Comparison of ENCODE assay signal across 8 cellular contexts in genomic region chr14:25048170-25049126, GRCh38. TPM values are rescaled to one million over a fixed set of nuclear protein-coding genes. Genes with fewer than 3 reads are reported as not detected.
A peak's percentile ranks its signal among the peaks of the same experiment; 100 is the strongest.
DNase-seq lines count a peak whose midpoint lies in the region; ATAC-seq and TF ChIP-seq lines count a peak whose summit lies in the region.

No MANE protein-coding gene starts in this region.

- no peak overlapping the region for H3K27ac Mint-ChIP-seq in CD8-positive, alpha-beta T cell
- H3K27ac Mint-ChIP-seq in WTC11 = no peak overlapping the region

- no peaks in the 10 kb centered on the region for H3K9me3 ChIP-seq in CD8-positive, alpha-beta T cell (ENCODE audit: low read length)
- H3K9me3 ChIP-seq in heart right ventricle (no peaks in the 10 kb centered on the region), ovary (peaks cover 0 to 2% of the 10 kb centered on the region in 2 donors)

- intact Hi-C loops in CD8-positive, alpha-beta T cell (cut with DNase I, micrococcal nuclease) = no loop called here
- intact Hi-C loops in heart right ventricle (cut with DNase I) = loop anchor here in 9 of 10 donors (2.0 to 10.0 kb wide), 7 partner anchors 64 to 316 kb away; no protein-coding TSS in a partner anchor
- intact Hi-C loops in ovary (cut with DNase I) = no loop called here

- H3K4me1 Mint-ChIP-seq in CD8-positive, alpha-beta T cell (ENCODE audit: low read depth) = peaks cover 11% of the 10 kb centered on the region
- peaks cover 34% of the 10 kb centered on the region for H3K4me1 Mint-ChIP-seq in WTC11

- no peak for DNase-seq in CD8-positive, alpha-beta T cell
- DNase-seq in WTC11 (ENCODE audit: low spot score) (no peak), heart right ventricle (peak; percentile 50 to 59), ovary (peak in 4 of 5 donors; percentile 19 to 57 (median 38)), DMS53 (lab: John Stamatoyannopoulos, UW) (no peak), NCI-H2171 (lab: John Stamatoyannopoulos, UW) (no peak), hepatic stellate cell (ENCODE audit: low spot score) (no peak)
- DNase-seq in stimulated activated CD4-positive, alpha-beta T cell treated with anti-CD3 and anti-CD28 coated beads, Interleukin-4, amount 100 ng/mL, for 4 hours = no peak

- no peaks in the 10 kb centered on the region for H3K36me3 ChIP-seq in CD8-positive, alpha-beta T cell (ENCODE audit: insufficient read depth, low read length)
- no peaks in the 10 kb centered on the region for H3K36me3 ChIP-seq in heart right ventricle
- no peaks in the 10 kb centered on the region for H3K36me3 ChIP-seq in ovary

- TF ChIP-seq POLR2A in ovary (IDR thresholded peaks at IDR 0.05) = no peak

- peaks cover 12% of the 10 kb centered on the region for H3K27me3 ChIP-seq in CD8-positive, alpha-beta T cell (ENCODE audit: insufficient read depth, low read length)
- H3K27me3 ChIP-seq in heart right ventricle (peaks cover 0 to 57% (median 0%) of the 10 kb centered on the region in 7 donors), ovary (no peaks in the 10 kb centered on the region)

- POLR2A ChIA-PET in CD8-positive, alpha-beta T cell (lab: Charles Lee) = no interaction called here
- POLR2A ChIA-PET in WTC11 (lab: Charles Lee) = no interaction called here

- H3K4me1 ChIP-seq in CD8-positive, alpha-beta T cell (ENCODE audit: insufficient read depth, low read length) = peaks cover 3% of the 10 kb centered on the region
- peaks cover 0 to 48% (median 34%) of the 10 kb centered on the region in 9 donors for H3K4me1 ChIP-seq in heart right ventricle
- H3K4me1 ChIP-seq in ovary (ENCODE audit: insufficient read depth) = peaks cover 5% of the 10 kb centered on the region

- H3K36me3 Mint-ChIP-seq in CD8-positive, alpha-beta T cell = no peaks in the 10 kb centered on the region
- H3K36me3 Mint-ChIP-seq in WTC11 = no peaks in the 10 kb centered on the region

- 10 to 17% methylated on average over 19 of the region's 19 CpGs for WGBS in heart right ventricle, 2 donors
- WGBS in ovary, 3 donors = 17 to 21% (median 20%) methylated on average over 19 of the region's 19 CpGs

- peaks cover 59% of the 10 kb centered on the region for H3K27me3 Mint-ChIP-seq in CD8-positive, alpha-beta T cell (ENCODE audit: low read depth)
- H3K27me3 Mint-ChIP-seq in WTC11 (ENCODE audit: low read depth) = peaks cover 55% of the 10 kb centered on the region

- H3K4me3 Mint-ChIP-seq in CD8-positive, alpha-beta T cell = peak overlapping the region; percentile 26
- peak overlapping the region; percentile 76 for H3K4me3 Mint-ChIP-seq in WTC11

- no peak for TF ChIP-seq EP300 in ovary (IDR thresholded peaks at IDR 0.05)

- no peak overlapping the region for H3K27ac ChIP-seq in CD8-positive, alpha-beta T cell (ENCODE audit: low read depth, low read length)
- peak overlapping the region; percentile 70 to 95 (median 89) for H3K27ac ChIP-seq in heart right ventricle
- no peak overlapping the region for H3K27ac ChIP-seq in ovary

- no peak overlapping the region for H3K4me3 ChIP-seq in CD8-positive, alpha-beta T cell (ENCODE audit: low read depth, low read length)
- H3K4me3 ChIP-seq in heart right ventricle = peak overlapping the region; percentile 30 to 83 (median 77)
- H3K4me3 ChIP-seq in ovary = peak overlapping the region; percentile 70

- TF ChIP-seq CTCF in CD8-positive, alpha-beta T cell (IDR thresholded peaks at IDR 0.05) = no peak
- TF ChIP-seq CTCF in WTC11 (IDR thresholded peaks at IDR 0.05) (no peak), heart right ventricle (IDR thresholded peaks at IDR 0.05) (no peak), ovary (IDR thresholded peaks at IDR 0.05) (no peak)

- CTCF ChIA-PET in CD8-positive, alpha-beta T cell (lab: Charles Lee) = no interaction called here
- CTCF ChIA-PET in WTC11 (lab: Charles Lee) = interaction anchor here (1.1 to 5.3 kb wide), 4 partner anchors 84 to 242 kb away, joined by 4 to 30 read pairs (median 18); no protein-coding TSS in a partner anchor

- no peaks in the 10 kb centered on the region for H3K9me3 Mint-ChIP-seq in CD8-positive, alpha-beta T cell
- no peaks in the 10 kb centered on the region for H3K9me3 Mint-ChIP-seq in WTC11

- no peak for ATAC-seq in CD8-positive, alpha-beta T cell
- ATAC-seq in WTC11 (no peak), heart right ventricle (peak; percentile 32 to 82 (median 74))

TF ChIP-seq in WTC11, 78 proteins besides CTCF, POLR2A, EP300 and RAD21:
- TF ChIP-seq AFF4 (CRISPR knock-in tag; IDR thresholded peaks at IDR 0.05; ENCODE audit: borderline replicate concordance) (no peak), IRF2 (CRISPR knock-in tag; IDR thresholded peaks at IDR 0.05; ENCODE audit: borderline replicate concordance, low read depth) (no peak), NFE2L1 (CRISPR knock-in tag; IDR thresholded peaks at IDR 0.05) (no peak)
- TF ChIP-seq, protein P1, sequence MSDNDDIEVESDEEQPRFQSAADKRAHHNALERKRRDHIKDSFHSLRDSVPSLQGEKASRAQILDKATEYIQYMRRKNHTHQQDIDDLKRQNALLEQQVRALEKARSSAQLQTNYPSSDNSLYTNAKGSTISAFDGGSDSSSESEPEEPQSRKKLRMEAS (CRISPR knock-in tag; IDR thresholded peaks at IDR 0.05) = 0 out of 2 replicates have a peak, but pooled peaks have one; percentile 8

RNA-seq across cellular contexts. Expression of gene STXBP6, which starts 1.5 kb away (rescaled TPM):
- total RNA-seq in CD8-positive, alpha-beta T cell = not detected
- 3.2 to 4.2 TPM (median 3.5 TPM) in 3 replicates for total RNA-seq in WTC11 (2021)
- total RNA-seq in heart right ventricle = 10 to 100 TPM; 12.2 to 49.0 (median 24.4) TPM
- polyA plus RNA-seq in heart right ventricle = 10 to 100 TPM; 20.6 to 44.2 TPM
- total RNA-seq in ovary = 1 to 10 TPM; 1.0 to 9.3 (median 6.4) TPM
- 1 to 10 TPM; 2.2 to 3.6 TPM for polyA plus RNA-seq in ovary

Comparison
In these comparisons a context has a peak if more than half of its experiments do, and no peak if none do; other contexts are left out.
1. ATAC-seq: peak in heart right ventricle (8 of 8); none in CD8-positive, alpha-beta T cell (single experiment) and WTC11 (single experiment).
2. DNase-seq: peak in heart right ventricle (2 of 2) and ovary (4 of 5); none in CD8-positive, alpha-beta T cell (0 of 7), WTC11 (single experiment), stimulated activated CD4-positive, alpha-beta T cell treated with anti-CD3 and anti-CD28 coated beads, Interleukin-4, amount 100 ng/mL, for 4 hours (0 of 2), DMS53 (single experiment), NCI-H2171 (single experiment) and hepatic stellate cell (single experiment).
3. H3K27ac ChIP-seq: peak in heart right ventricle (10 of 10); none in CD8-positive, alpha-beta T cell (single experiment) and ovary (0 of 2).
4. intact Hi-C loops: an anchor here in heart right ventricle (2.0 to 10.0 kb wide); none called in CD8-positive, alpha-beta T cell and ovary.